Comparison of ENCODE assay signal across 8 cellular contexts in the genomic region with DNA sequence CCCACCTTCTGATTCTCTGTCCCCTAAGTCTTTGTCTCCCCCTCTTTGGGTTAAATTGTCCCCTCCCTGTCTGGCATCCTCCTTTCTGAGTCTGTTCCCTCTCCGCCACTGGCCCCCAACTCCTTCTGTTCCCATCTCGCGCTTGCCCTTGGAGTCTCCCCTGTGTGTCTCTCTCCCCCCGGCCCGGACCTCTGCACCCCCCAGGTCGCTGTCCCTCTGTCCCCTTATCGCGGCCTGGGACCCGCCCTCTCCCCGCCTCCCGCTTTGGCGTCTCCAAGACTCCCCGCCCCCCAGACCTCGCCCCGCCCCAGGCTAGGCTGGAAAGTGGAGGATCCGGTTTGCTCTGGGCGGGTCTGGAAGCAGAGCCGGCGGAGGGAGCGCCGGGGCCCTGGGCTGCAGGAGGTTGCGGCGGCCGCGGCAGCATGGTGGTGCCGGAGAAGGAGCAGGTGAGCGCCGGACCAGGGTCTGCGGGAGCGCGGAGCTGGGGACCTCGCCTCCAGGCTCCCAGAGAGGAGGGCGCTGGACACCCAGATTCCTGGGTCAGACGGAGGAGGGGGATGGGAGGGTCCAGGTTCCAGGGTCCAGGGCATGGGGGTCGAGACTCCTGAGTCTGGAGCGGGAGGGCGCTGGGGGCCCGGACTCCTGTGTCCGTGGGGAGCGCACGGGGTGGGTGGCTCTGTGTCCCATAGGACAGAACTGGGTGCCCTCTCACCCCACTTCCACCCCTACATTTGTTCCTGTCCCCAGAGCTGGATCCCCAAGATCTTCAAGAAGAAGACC. TPM values are rescaled to one million over a fixed set of nuclear protein-coding genes. Genes with fewer than 3 reads are reported as not detected.
DNase-seq lines count a peak whose midpoint lies in the region; ATAC-seq and TF ChIP-seq lines count a peak whose summit lies in the region.

Gene TRPM4 (plus strand): TSS at position 348 of the 780 bp plus-strand sequence. CDS start 75 bp downstream, at position 423.

- peak in 1 of 2 donors; percentile 52 for TF ChIP-seq RAD21 in liver (IDR thresholded peaks at IDR 0.05)

- WGBS in liver: 2% methylated on average over 41 of the region's 41 CpGs

- H3K9ac ChIP-seq in liver (ENCODE audit: low read depth in 1 of 2, low read length in 2 of 2): peak within 1 kb of the TSS in 1 of 2 donors; percentile 27

- ATAC-seq in HG03175 (IDR thresholded peaks at IDR 0.05; ENCODE audit: unreplicated experiment): no peak
- no peak for ATAC-seq in HG02678 (IDR thresholded peaks at IDR 0.05; ENCODE audit: unreplicated experiment)

- peak; percentile 66 for DNase-seq in GDM1 (lab: John Stamatoyannopoulos, UW)
- DNase-seq in NCI-H2029 treated with DMSO at 0.1 percent for 48 hours (lab: John Stamatoyannopoulos, UW): peak; percentile 61
- DNase-seq in ecto neural progenitor cell (ENCODE audit: low spot score): peak; percentile 94
- DNase-seq in stimulated activated CD4-positive, alpha-beta T cell treated with anti-CD3 and anti-CD28 coated beads, Interleukin-2, amount 100 ng/mL, for 48 hours: peak; percentile 44 to 56

- no peaks in the 10 kb centered on the region for H3K27me3 ChIP-seq in liver (ENCODE audit: control insufficient read depth in 4 of 4, insufficient read depth in 4 of 4, low read length in 3 of 4)

- H3K4me1 ChIP-seq in liver (ENCODE audit: control insufficient read depth in 4 of 4, insufficient read depth in 4 of 4, low read length in 3 of 4): peaks cover 3 to 9% (median 5%) of the 10 kb centered on the region in 4 donors

- peak within 1 kb of the TSS; percentile 94 for H3K4me3 ChIP-seq in WI38 (ENCODE audit: low read depth, low read length)
- H3K4me3 ChIP-seq in liver (ENCODE audit: low read depth in 1 of 3, low read length in 3 of 3): peak within 1 kb of the TSS; percentile 79 to 81 (median 80)

- peaks cover 0 to 2% (median 0%) of the 10 kb centered on the region in 4 donors for H3K36me3 ChIP-seq in liver (ENCODE audit: control insufficient read depth in 4 of 4, insufficient read depth in 3 of 4, low read depth in 1 of 4, low read length in 3 of 4)

- TF ChIP-seq CTCF in WI38 (IDR thresholded peaks at IDR 0.05; ENCODE audit: low read depth, low read length) (no peak), liver (IDR thresholded peaks at IDR 0.05; ENCODE audit: low read depth, low read length, missing input control) (no peak)

- H3K27ac ChIP-seq in liver (ENCODE audit: low read depth in 1 of 2, low read length in 2 of 2): peak within 1 kb of the TSS; percentile 66 to 68

- H3K9me3 ChIP-seq in liver (ENCODE audit: control insufficient read depth in 4 of 4, low read length in 3 of 4): no peaks in the 10 kb centered on the region

TF ChIP-seq in liver, 16 proteins besides CTCF, POLR2A, EP300 and RAD21:
- TF ChIP-seq TAF1 (conservative IDR thresholded peaks at IDR 0.05) (no peak), REST (IDR thresholded peaks at IDR 0.05) (peak; percentile 45), NR2F2 (IDR thresholded peaks at IDR 0.05) (peak; percentile 22), SP1 (IDR thresholded peaks at IDR 0.05) (peak; percentile 29)

RNA-seq across cellular contexts. Expression of gene TRPM4, which starts in this region (rescaled TPM):
- 10 to 100 TPM in 1 of 2 donors, 1 to 10 TPM in 1; 8.1 to 11.0 TPM for total RNA-seq in liver
- 10 to 100 TPM; 15.4 to 31.2 TPM for polyA plus RNA-seq in liver
